ENCODE assay signal across 11 cellular contexts in the genomic region with DNA sequence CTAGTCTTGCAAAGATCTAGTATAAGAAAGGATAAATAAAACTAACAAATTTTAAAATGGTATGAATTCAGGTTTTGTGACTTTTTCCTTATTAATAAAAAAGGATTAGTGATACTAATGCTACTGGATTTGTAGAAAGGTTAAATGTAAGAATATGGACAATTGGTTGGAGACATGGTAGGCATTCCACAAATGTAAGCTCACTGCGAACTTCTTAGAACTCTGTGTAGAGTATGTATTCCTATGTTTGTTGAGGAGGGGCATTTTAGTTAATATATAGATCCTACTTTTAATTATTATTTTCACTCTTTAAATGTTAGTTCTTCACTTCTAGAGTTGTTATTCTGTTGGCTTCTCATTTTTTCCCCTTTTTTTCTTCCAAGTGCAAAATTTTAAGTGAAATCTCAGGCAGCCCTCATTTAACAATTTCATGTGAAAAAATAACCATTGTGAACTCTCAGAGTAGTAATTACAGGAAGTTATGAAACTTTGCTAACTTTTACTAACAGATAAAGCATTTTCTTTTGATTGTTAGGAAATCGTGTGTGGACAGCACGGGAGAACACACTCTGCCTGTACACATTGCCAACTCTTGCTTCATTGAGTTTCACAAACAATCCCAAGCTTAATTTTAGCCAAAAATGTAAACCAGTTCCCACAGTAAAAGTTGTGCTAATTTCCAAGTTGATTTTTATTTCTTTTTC.
A peak's percentile ranks its signal among the peaks of the same experiment; 100 is the strongest.
DNase-seq lines count a peak whose midpoint lies in the region; TF ChIP-seq lines count a peak whose summit lies in the region.
"Had no signal": no experiment of that assay in that cellular context is flagged by ENCODE, and none has a peak within 500 bp of the region (broad histone marks: within the 10 kb centered on the region; RNA-seq: fewer than 3 reads in every experiment).

No MANE protein-coding gene starts in this region.

- DNase-seq in AG20443 (ENCODE audit: low spot score) = peak; percentile 62
- peak; percentile 8 for DNase-seq in RWPE1 (ENCODE audit: low spot score)
- peak; percentile 98 for DNase-seq in fibroblast of peridontal ligament (ENCODE audit: extremely low read depth)
- no peak for DNase-seq in osteocyte (ENCODE audit: extremely low spot score, unreplicated experiment)
- no peak for DNase-seq in SHP77 treated with DMSO at 0.1 percent for 48 hours (lab: John Stamatoyannopoulos, UW)
- no peak for DNase-seq in SK-N-DZ (ENCODE audit: low spot score)
- no peak for DNase-seq in stimulated activated naive CD4-positive, alpha-beta T cell treated with Interleukin-2 at 50 U/mL for 16 hours (lab: John Stamatoyannopoulos, UW)
- no peak for DNase-seq in NCI-H446 (lab: John Stamatoyannopoulos, UW)
- DNase-seq: activated naive CD4-positive, alpha-beta T cell treated with anti-CD3 and anti-CD28 coated beads, Interleukin-2, amount 10 ng/mL, durations not matched to agents 7 days and 5 days; naive B cell had no signal

- H3K36me3 Mint-ChIP-seq in osteocyte (ENCODE audit: unreplicated experiment) = peaks cover 11% of the 10 kb centered on the region
- H3K36me3 Mint-ChIP-seq: activated naive CD4-positive, alpha-beta T cell treated with anti-CD3 and anti-CD28 coated beads, Interleukin-2, amount 10 ng/mL, durations not matched to agents 7 days and 5 days; naive B cell had no signal

- H3K4me1 Mint-ChIP-seq in osteocyte (ENCODE audit: unreplicated experiment) = peaks cover 74% of the 10 kb centered on the region
- H3K4me1 Mint-ChIP-seq: activated naive CD4-positive, alpha-beta T cell treated with anti-CD3 and anti-CD28 coated beads, Interleukin-2, amount 10 ng/mL, durations not matched to agents 7 days and 5 days; naive B cell had no signal

- H3K4me3 Mint-ChIP-seq in osteocyte (ENCODE audit: unreplicated experiment) = peak overlapping the region; percentile 30
- H3K4me3 Mint-ChIP-seq: activated naive CD4-positive, alpha-beta T cell treated with anti-CD3 and anti-CD28 coated beads, Interleukin-2, amount 10 ng/mL, durations not matched to agents 7 days and 5 days; naive B cell; stimulated activated naive CD8-positive, alpha-beta T cell treated with anti-CD3 and anti-CD28 coated beads, Interleukin-15, Interleukin-2, amounts not matched to agents 100 ng/mL and 50 ng/mL, for 24 hours had no signal

- POLR2A ChIA-PET in RWPE1 (lab: Yijun Ruan, JAX; ENCODE audit: low non-redundant PET) = no interaction called here

- CTCF ChIA-PET in RWPE1 (lab: Yijun Ruan, JAX) = no interaction called here

- no peaks in the 10 kb centered on the region for H3K27me3 Mint-ChIP-seq in osteocyte (ENCODE audit: unreplicated experiment)
- H3K27me3 Mint-ChIP-seq: activated naive CD4-positive, alpha-beta T cell treated with anti-CD3 and anti-CD28 coated beads, Interleukin-2, amount 10 ng/mL, durations not matched to agents 7 days and 5 days; naive B cell had no signal

- TF ChIP-seq CTCF in RWPE1 (conservative IDR thresholded peaks at IDR 0.05; ENCODE audit: low read depth) = no peak
- TF ChIP-seq CTCF in osteocyte (IDR thresholded peaks at IDR 0.05) = no peak

- peaks cover 2% of the 10 kb centered on the region for H3K9me3 Mint-ChIP-seq in osteocyte (ENCODE audit: unreplicated experiment)
- H3K9me3 Mint-ChIP-seq: activated naive CD4-positive, alpha-beta T cell treated with anti-CD3 and anti-CD28 coated beads, Interleukin-2, amount 10 ng/mL, durations not matched to agents 7 days and 5 days; stimulated activated naive CD8-positive, alpha-beta T cell treated with anti-CD3 and anti-CD28 coated beads, Interleukin-15, Interleukin-2, amounts not matched to agents 100 ng/mL and 50 ng/mL, for 24 hours had no signal

- peak overlapping the region; percentile 96 for H3K27ac Mint-ChIP-seq in osteocyte (ENCODE audit: unreplicated experiment)
- H3K27ac Mint-ChIP-seq: activated naive CD4-positive, alpha-beta T cell treated with anti-CD3 and anti-CD28 coated beads, Interleukin-2, amount 10 ng/mL, durations not matched to agents 7 days and 5 days; naive B cell; stimulated activated naive CD8-positive, alpha-beta T cell treated with anti-CD3 and anti-CD28 coated beads, Interleukin-15, Interleukin-2, amounts not matched to agents 100 ng/mL and 50 ng/mL, for 24 hours had no signal

- H3K27ac ChIP-seq in RWPE1 = peak overlapping the region; percentile 38; the same call in 1 of the 2 replicates

Comparison
In these comparisons a context has a peak if more than half of its experiments do, and no peak if none do; other contexts are left out.
1. DNase-seq: peak in AG20443 (single experiment), RWPE1 (single experiment) and fibroblast of peridontal ligament (single experiment); none in osteocyte (single experiment), SHP77 treated with DMSO at 0.1 percent for 48 hours (single experiment), SK-N-DZ (single experiment), stimulated activated naive CD4-positive, alpha-beta T cell treated with Interleukin-2 at 50 U/mL for 16 hours (single experiment) and NCI-H446 (0 of 2).